ENCODE assay signal across 25 cellular contexts in genomic region chr9:2749485-2749884, GRCh38. TPM values are rescaled to one million over a fixed set of nuclear protein-coding genes. Genes with fewer than 3 reads are reported as not detected.
"Had no signal": no experiment of that assay in that cellular context is flagged by ENCODE, and none has a peak within 500 bp of the region (broad histone marks: within the 10 kb centered on the region; RNA-seq: fewer than 3 reads in every experiment).

No MANE protein-coding gene starts in this region.

- H3K4me1 ChIP-seq: SJCRH30 had no signal

- ATAC-seq: Panc1, PC-3, SK-N-SH treated with all-trans-retinoic acid at 6 μM for 48 hours had no signal

- H3K9me3 ChIP-seq: MG63, SJCRH30 had no signal

- H3K27me3 ChIP-seq: MG63, SJCRH30 had no signal

- H3K4me3 ChIP-seq: MG63, SJCRH30 had no signal

- H3K27ac ChIP-seq: RWPE1, SJCRH30 had no signal

- DNase-seq: KBM-7, MG63, NCI-H1092, NCI-H1105 treated with DMSO at 0.1 percent for 48 hours, NCI-H1417 treated with DMSO at 0.1 percent for 48 hours, NCI-H146, NCI-H1694 treated with DMSO at 0.1 percent for 48 hours, NCI-H1930, NCI-H2081, NCI-H2107, NCI-H2171, NCI-H226, NCI-H446, NCI-H510A, NCI-H524 treated with DMSO at 0.1 percent for 48 hours, NCI-H69, NCI-H774, PC-3, SHP77 treated with DMSO at 0.1 percent for 48 hours, SJCRH30, T-helper 1 cell had no signal

RNA-seq across cellular contexts. Expression of gene KCNV2, which starts 32.2 kb away (rescaled TPM):
- total RNA-seq: HT1080, PC-3, SJCRH30 had no signal
